Comparison of ENCODE assay signal across 18 cellular contexts in genomic region chr9:76545191-76545590, GRCh38.
"Had no signal": no experiment of that assay in that cellular context is flagged by ENCODE, and none has a peak within 500 bp of the region (broad histone marks: within the 10 kb centered on the region; RNA-seq: fewer than 3 reads in every experiment).

No MANE protein-coding gene starts in this region.

- H3K36me3 ChIP-seq: right atrium auricular region, sigmoid colon, tibial artery, upper lobe of right lung had no signal

- H3K27ac ChIP-seq: coronary artery, foreskin keratinocyte, right atrium auricular region, sigmoid colon, skin epidermis, tibial artery, upper lobe of right lung had no signal

- H3K4me1 ChIP-seq: foreskin keratinocyte, right atrium auricular region, sigmoid colon, tibial artery, upper lobe of right lung had no signal

- DNase-seq: effector CD4-positive, alpha-beta T cell; endodermal cell; erythroblast; foreskin keratinocyte; immature natural killer cell; left cardiac atrium; mesendoderm; naive thymus-derived CD4-positive, alpha-beta T cell; sigmoid colon; stimulated activated CD4-positive, alpha-beta T cell treated with anti-CD3 and anti-CD28 coated beads, Interleukin-12 subunit alpha, Interleukin-12 subunit beta, amount 100 ng/mL, for 4 hours; stimulated activated naive CD4-positive, alpha-beta T cell treated with Interleukin-2 at 50 U/mL for 16 hours; tibial artery; upper lobe of right lung had no signal

- ATAC-seq: foreskin keratinocyte; left cardiac atrium; naive thymus-derived CD4-positive, alpha-beta T cell; upper lobe of right lung had no signal

- H3K4me3 ChIP-seq: coronary artery, right atrium auricular region, sigmoid colon, skin epidermis, tibial artery, upper lobe of right lung had no signal

- H3K27me3 ChIP-seq: foreskin keratinocyte, right atrium auricular region, sigmoid colon, tibial artery, upper lobe of right lung had no signal

- H3K9me3 ChIP-seq: right atrium auricular region, sigmoid colon, tibial artery, upper lobe of right lung had no signal

- FAIRE-seq: endothelial cell of umbilical vein, keratinocyte had no signal
